12 cellular contexts compared by ENCODE assay signal in the genomic region with DNA sequence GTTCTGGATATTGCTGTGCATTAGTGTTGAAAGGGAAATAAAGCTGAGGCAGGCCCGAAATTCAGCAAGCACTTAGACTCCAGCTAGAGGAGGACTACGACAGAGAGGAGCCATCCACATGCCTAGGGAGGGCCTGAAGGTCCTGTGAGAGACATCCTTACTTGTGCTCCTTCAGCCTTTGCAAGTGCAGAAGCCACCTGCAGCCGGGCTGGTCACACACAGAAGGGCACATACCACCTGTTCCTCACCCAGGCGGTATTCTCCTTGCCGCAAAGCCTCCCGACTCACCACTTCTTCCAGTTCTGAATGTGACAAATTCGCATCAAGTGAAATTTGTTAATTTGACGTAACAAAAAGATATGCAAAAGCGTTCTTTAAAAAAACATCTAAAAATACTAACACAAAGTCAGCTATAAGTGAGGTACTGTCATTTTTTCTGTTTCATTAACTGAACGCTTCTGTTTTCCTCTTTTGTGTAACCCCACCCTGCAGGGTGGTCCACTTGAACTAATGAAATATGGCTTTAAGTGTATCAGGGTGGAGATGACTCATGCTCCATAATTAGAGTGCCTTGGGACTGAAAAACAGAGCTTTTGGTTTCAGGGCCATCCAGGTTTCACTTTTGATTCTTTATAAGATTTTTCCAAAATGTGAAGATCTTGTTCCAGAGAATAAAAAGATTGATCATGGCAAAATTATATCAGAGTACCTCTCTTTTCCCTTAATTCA.
DNase-seq lines count a peak whose midpoint lies in the region; ATAC-seq, FAIRE-seq and TF ChIP-seq lines count a peak whose summit lies in the region.
"Had no signal": no experiment of that assay in that cellular context is flagged by ENCODE, and none has a peak within 500 bp of the region (broad histone marks: within the 10 kb centered on the region; RNA-seq: fewer than 3 reads in every experiment).

No MANE protein-coding gene starts in this region.

- ATAC-seq in SK-N-SH treated with all-trans-retinoic acid at 6 μM for 48 hours (no peak), HG03139 (IDR thresholded peaks at IDR 0.05; ENCODE audit: unreplicated experiment) (peak; percentile 50), RWPE2 (ENCODE audit: low read depth) (no peak), HG02588 (IDR thresholded peaks at IDR 0.05; ENCODE audit: unreplicated experiment) (no peak)

- no peak overlapping the region for H3K27ac Mint-ChIP-seq in activated naive CD4-positive, alpha-beta T cell treated with anti-CD3 and anti-CD28 coated beads for 36 hours

- FAIRE-seq in urothelium cell line (lab: Jason Lieb, UNC): no peak

- no peak overlapping the region for H3K4me2 ChIP-seq in SK-N-SH

- no peak overlapping the region for H3K4me3 ChIP-seq in SK-N-SH (ENCODE audit: low read depth in 2 of 2, low read length in 1 of 2)
- no peak overlapping the region for H3K4me3 ChIP-seq in RWPE2 (ENCODE audit: severe bottlenecking)

- no peaks in the 10 kb centered on the region for H3F3A ChIP-seq in SK-N-SH (replicated peaks; ENCODE audit: insufficient read depth)

- H3K36me3 ChIP-seq in SK-N-SH (replicated peaks in 1 of 2; ENCODE audit: control insufficient read depth in 1 of 2, insufficient read depth in 2 of 2, low read length in 1 of 2) (no peaks in the 10 kb centered on the region), RWPE2 (ENCODE audit: low read depth) (no peaks in the 10 kb centered on the region)

- no peaks in the 10 kb centered on the region for H3K36me3 Mint-ChIP-seq in activated naive CD4-positive, alpha-beta T cell treated with anti-CD3 and anti-CD28 coated beads for 36 hours (ENCODE audit: low read depth)
- H3K36me3 Mint-ChIP-seq: brain had no signal

- TF ChIP-seq CTCF in SK-N-SH (IDR thresholded peaks at IDR 0.05) (no peak), RWPE2 (IDR thresholded peaks at IDR 0.05; ENCODE audit: poor library complexity, severe bottlenecking) (no peak)

- H3K9me2 ChIP-seq in SK-N-SH: no peaks in the 10 kb centered on the region

- DNase-seq in SK-N-SH (no peak), RWPE2 (ENCODE audit: low spot score) (no peak), urothelium cell line (ENCODE audit: low spot score) (peak; percentile 43), HK-2 (ENCODE audit: unreplicated experiment) (no peak)
- no peak for DNase-seq in activated naive CD4-positive, alpha-beta T cell treated with anti-CD3 and anti-CD28 coated beads for 36 hours
- DNase-seq: activated CD4-positive, alpha-beta T cell treated with anti-CD3 and anti-CD28 coated beads for 1 hour; GDM1; KBM-7 had no signal

- CTCF ChIA-PET in SK-N-SH (lab: Yijun Ruan, JAX): interaction anchor here (1.3 kb wide), 1 partner anchor 32 kb away, joined by 4 read pairs; no protein-coding TSS in a partner anchor
- CTCF ChIA-PET in activated naive CD4-positive, alpha-beta T cell treated with anti-CD3 and anti-CD28 coated beads for 36 hours (lab: Charles Lee): no interaction called here

- H4K20me1 ChIP-seq in SK-N-SH (ENCODE audit: insufficient read depth): no peaks in the 10 kb centered on the region

- H3K79me2 ChIP-seq in SK-N-SH (ENCODE audit: insufficient read depth): no peaks in the 10 kb centered on the region

- H3K9me3 Mint-ChIP-seq in activated naive CD4-positive, alpha-beta T cell treated with anti-CD3 and anti-CD28 coated beads for 36 hours: no peaks in the 10 kb centered on the region

- no peak overlapping the region for H3K9ac ChIP-seq in SK-N-SH

- no peak for TF ChIP-seq RAD21 in SK-N-SH (IDR thresholded peaks at IDR 0.05; ENCODE audit: low read length)

- POLR2A ChIA-PET in SK-N-SH (lab: Yijun Ruan, JAX): no interaction called here

- H3K27me3 Mint-ChIP-seq in activated naive CD4-positive, alpha-beta T cell treated with anti-CD3 and anti-CD28 coated beads for 36 hours (ENCODE audit: low read depth): no peaks in the 10 kb centered on the region
- H3K27me3 Mint-ChIP-seq: brain had no signal

- 76% methylated on average over 10 of the region's 10 CpGs for WGBS in SK-N-SH (ENCODE audit: low lambda C conversion rate)

- no peak for TF ChIP-seq EP300 in SK-N-SH (IDR thresholded peaks at IDR 0.05; ENCODE audit: borderline replicate concordance in 1 of 2, low read depth in 1 of 2, low read length in 1 of 2)

- H3K27me3 ChIP-seq in SK-N-SH (ENCODE audit: insufficient read depth) (no peaks in the 10 kb centered on the region), RWPE2 (ENCODE audit: insufficient read depth, poor library complexity, severe bottlenecking) (no peaks in the 10 kb centered on the region)

- no peaks in the 10 kb centered on the region for H3K4me1 Mint-ChIP-seq in activated naive CD4-positive, alpha-beta T cell treated with anti-CD3 and anti-CD28 coated beads for 36 hours (ENCODE audit: low read depth)

- intact Hi-C loops in activated naive CD4-positive, alpha-beta T cell treated with anti-CD3 and anti-CD28 coated beads for 36 hours (cut with micrococcal nuclease): no loop called here

- H3K4me1 ChIP-seq in SK-N-SH (ENCODE audit: control insufficient read depth in 1 of 2, insufficient read depth in 2 of 2, low read depth in 1 of 2, low read length in 1 of 2) (no peaks in the 10 kb centered on the region), RWPE2 (ENCODE audit: insufficient read depth, poor library complexity, severe bottlenecking) (peaks cover 11% of the 10 kb centered on the region)

- no peak overlapping the region for H3K4me3 Mint-ChIP-seq in activated naive CD4-positive, alpha-beta T cell treated with anti-CD3 and anti-CD28 coated beads for 36 hours
- H3K4me3 Mint-ChIP-seq: brain had no signal

- no peak overlapping the region for H3K27ac ChIP-seq in SK-N-SH (ENCODE audit: low read depth in 2 of 2, low read length in 1 of 2)
- H3K27ac ChIP-seq in RWPE2 (ENCODE audit: poor library complexity, severe bottlenecking): peak overlapping the region; percentile 54

- no peak overlapping the region for H2AFZ ChIP-seq in SK-N-SH (ENCODE audit: low read depth)

- no peaks in the 10 kb centered on the region for H3K9me3 ChIP-seq in SK-N-SH
- no peaks in the 10 kb centered on the region for H3K9me3 ChIP-seq in RWPE2 (ENCODE audit: severe bottlenecking)

TF ChIP-seq in SK-N-SH treated with all-trans-retinoic acid at 6 μM for 48 hours, 23 proteins besides CTCF, POLR2A, EP300 and RAD21:
- TF ChIP-seq TCF4 (CRISPR knock-in tag; IDR thresholded peaks at IDR 0.05; ENCODE audit: borderline replicate concordance) (no peak), ISL1 (CRISPR knock-in tag; IDR thresholded peaks at IDR 0.05) (0 out of 2 replicates have a peak, but pooled peaks have one; percentile 33)
- TF ChIP-seq, protein P1, sequence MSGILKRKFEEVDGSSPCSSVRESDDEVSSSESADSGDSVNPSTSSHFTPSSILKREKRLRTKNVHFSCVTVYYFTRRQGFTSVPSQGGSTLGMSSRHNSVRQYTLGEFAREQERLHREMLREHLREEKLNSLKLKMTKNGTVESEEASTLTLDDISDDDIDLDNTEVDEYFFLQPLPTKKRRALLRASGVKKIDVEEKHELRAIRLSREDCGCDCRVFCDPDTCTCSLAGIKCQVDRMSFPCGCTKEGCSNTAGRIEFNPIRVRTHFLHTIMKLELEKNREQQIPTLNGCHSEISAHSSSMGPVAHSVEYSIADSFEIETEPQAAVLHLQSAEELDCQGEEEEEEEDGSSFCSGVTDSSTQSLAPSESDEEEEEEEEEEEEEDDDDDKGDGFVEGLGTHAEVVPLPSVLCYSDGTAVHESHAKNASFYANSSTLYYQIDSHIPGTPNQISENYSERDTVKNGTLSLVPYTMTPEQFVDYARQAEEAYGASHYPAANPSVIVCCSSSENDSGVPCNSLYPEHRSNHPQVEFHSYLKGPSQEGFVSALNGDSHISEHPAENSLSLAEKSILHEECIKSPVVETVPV (CRISPR knock-in tag; IDR thresholded peaks at IDR 0.05): no peak

TF ChIP-seq in SK-N-SH, 30 proteins besides CTCF, POLR2A, EP300 and RAD21 (continues in another document):
- TF ChIP-seq RFX5 (IDR thresholded peaks at IDR 0.05; ENCODE audit: low read length): no peak
- TF ChIP-seq TAF1 (IDR thresholded peaks at IDR 0.05; ENCODE audit: borderline replicate concordance, low read depth, low read length): no peak
- TF ChIP-seq, protein P2, sequence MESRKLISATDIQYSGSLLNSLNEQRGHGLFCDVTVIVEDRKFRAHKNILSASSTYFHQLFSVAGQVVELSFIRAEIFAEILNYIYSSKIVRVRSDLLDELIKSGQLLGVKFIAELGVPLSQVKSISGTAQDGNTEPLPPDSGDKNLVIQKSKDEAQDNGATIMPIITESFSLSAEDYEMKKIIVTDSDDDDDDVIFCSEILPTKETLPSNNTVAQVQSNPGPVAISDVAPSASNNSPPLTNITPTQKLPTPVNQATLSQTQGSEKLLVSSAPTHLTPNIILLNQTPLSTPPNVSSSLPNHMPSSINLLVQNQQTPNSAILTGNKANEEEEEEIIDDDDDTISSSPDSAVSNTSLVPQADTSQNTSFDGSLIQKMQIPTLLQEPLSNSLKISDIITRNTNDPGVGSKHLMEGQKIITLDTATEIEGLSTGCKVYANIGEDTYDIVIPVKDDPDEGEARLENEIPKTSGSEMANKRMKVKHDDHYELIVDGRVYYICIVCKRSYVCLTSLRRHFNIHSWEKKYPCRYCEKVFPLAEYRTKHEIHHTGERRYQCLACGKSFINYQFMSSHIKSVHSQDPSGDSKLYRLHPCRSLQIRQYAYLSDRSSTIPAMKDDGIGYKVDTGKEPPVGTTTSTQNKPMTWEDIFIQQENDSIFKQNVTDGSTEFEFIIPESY (IDR thresholded peaks at IDR 0.05; ENCODE audit: borderline replicate concordance, low read depth): no peak
- no peak for TF ChIP-seq SIN3A (IDR thresholded peaks at IDR 0.05; ENCODE audit: borderline replicate concordance, low read depth, low read length)
- TF ChIP-seq, protein P3, sequence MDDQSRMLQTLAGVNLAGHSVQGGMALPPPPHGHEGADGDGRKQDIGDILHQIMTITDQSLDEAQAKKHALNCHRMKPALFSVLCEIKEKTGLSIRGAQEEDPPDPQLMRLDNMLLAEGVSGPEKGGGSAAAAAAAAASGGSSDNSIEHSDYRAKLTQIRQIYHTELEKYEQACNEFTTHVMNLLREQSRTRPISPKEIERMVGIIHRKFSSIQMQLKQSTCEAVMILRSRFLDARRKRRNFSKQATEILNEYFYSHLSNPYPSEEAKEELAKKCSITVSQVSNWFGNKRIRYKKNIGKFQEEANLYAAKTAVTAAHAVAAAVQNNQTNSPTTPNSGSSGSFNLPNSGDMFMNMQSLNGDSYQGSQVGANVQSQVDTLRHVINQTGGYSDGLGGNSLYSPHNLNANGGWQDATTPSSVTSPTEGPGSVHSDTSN (IDR thresholded peaks at IDR 0.05): no peak
- no peak for TF ChIP-seq MAX (IDR thresholded peaks at IDR 0.05; ENCODE audit: low read depth)
- no peak for TF ChIP-seq POLR2AphosphoS5 (IDR thresholded peaks at IDR 0.05; ENCODE audit: low read depth, low read length)
- TF ChIP-seq RXRA (IDR thresholded peaks at IDR 0.05; ENCODE audit: borderline replicate concordance, low read depth): no peak
- TF ChIP-seq CHD2 (IDR thresholded peaks at IDR 0.05; ENCODE audit: low read length, partially characterized antibody): no peak
- no peak for TF ChIP-seq GABPA (IDR thresholded peaks at IDR 0.05; ENCODE audit: low read depth)
- TF ChIP-seq ELF1 (IDR thresholded peaks at IDR 0.05): no peak
